In genomic region chrX:84161641-84162040, GRCh38 we compare ENCODE assay signal across 22 cellular contexts. TPM values are rescaled to one million over a fixed set of nuclear protein-coding genes. Genes with fewer than 3 reads are reported as not detected.
A peak's percentile ranks its signal among the peaks of the same experiment; 100 is the strongest.
DNase-seq lines count a peak whose midpoint lies in the region; ATAC-seq, FAIRE-seq and TF ChIP-seq lines count a peak whose summit lies in the region.
"Had no signal": no experiment of that assay in that cellular context is flagged by ENCODE, and none has a peak within 500 bp of the region (broad histone marks: within the 10 kb centered on the region; RNA-seq: fewer than 3 reads in every experiment).

No MANE protein-coding gene starts in this region.

- H3K4me2 ChIP-seq in GM23338 (0 out of 2 replicates have a peak overlapping the region, but pooled peaks have one; percentile 14), PC-3 (ENCODE audit: low read length) (peak overlapping the region; percentile 70)
- H3K4me2 ChIP-seq: BLaER1 had no signal

- H3K9me3 ChIP-seq in PC-3 (ENCODE audit: low read length) (no peaks in the 10 kb centered on the region), heart left ventricle (no peaks in the 10 kb centered on the region)
- H3K9me3 ChIP-seq: BLaER1 had no signal

- H3K27me3 ChIP-seq in GM23338 (ENCODE audit: insufficient read depth) (no peaks in the 10 kb centered on the region), PC-3 (ENCODE audit: low read length) (no peaks in the 10 kb centered on the region), heart left ventricle (peaks cover 0 to 4% (median 0%) of the 10 kb centered on the region in 9 donors)

- no peak overlapping the region for H3K27ac ChIP-seq in GM23338 (ENCODE audit: low read depth)
- peak overlapping the region; percentile 59 for H3K27ac ChIP-seq in PC-3 (ENCODE audit: low read length)
- no peak overlapping the region for H3K27ac ChIP-seq in heart left ventricle
- H3K27ac ChIP-seq: BLaER1, C4-2B, GM23248 had no signal

- DNase-seq in GM23338 (ENCODE audit: low spot score), result no peak
- DNase-seq in PC-3, result no peak
- no peak for DNase-seq in NCI-H146 (lab: John Stamatoyannopoulos, UW)
- no peak for DNase-seq in heart left ventricle
- DNase-seq: CD4-positive, CD25-positive, alpha-beta regulatory T cell; CD8-positive, alpha-beta T cell; DMS 273 treated with DMSO at 0.1 percent for 48 hours; DMS79; EL; GDM1; GM23248; H9 had no signal

- intact Hi-C loops in PC-3 (cut with micrococcal nuclease), result no loop called here
- intact Hi-C loops in heart left ventricle (cut with DNase I), result no loop called here

- no peak overlapping the region for H2AFZ ChIP-seq in GM23338
- no peak overlapping the region for H2AFZ ChIP-seq in PC-3 (ENCODE audit: low read length)
- H2AFZ ChIP-seq: GM23248 had no signal

- H3K4me1 ChIP-seq in GM23338 (ENCODE audit: insufficient read depth) (peaks cover 14% of the 10 kb centered on the region), PC-3 (ENCODE audit: insufficient read depth, low read length) (peaks cover 61% of the 10 kb centered on the region), heart left ventricle (no peaks in the 10 kb centered on the region)
- H3K4me1 ChIP-seq: BLaER1 had no signal

- no peaks in the 10 kb centered on the region for H3F3A ChIP-seq in GM23338 (replicated peaks; ENCODE audit: low read depth)
- peaks cover 6% of the 10 kb centered on the region for H3F3A ChIP-seq in PC-3 (ENCODE audit: low read length, unreplicated experiment)

- H3K9ac ChIP-seq in PC-3 (ENCODE audit: low read length), result no peak overlapping the region
- H3K9ac ChIP-seq: BLaER1, GM23248 had no signal

- H3K36me3 ChIP-seq in GM23338 (ENCODE audit: insufficient read depth) (no peaks in the 10 kb centered on the region), PC-3 (ENCODE audit: low read depth, low read length) (no peaks in the 10 kb centered on the region; the same call in 1 of the 2 replicates), heart left ventricle (no peaks in the 10 kb centered on the region)
- H3K36me3 ChIP-seq: BLaER1 had no signal

- H3K9me2 ChIP-seq in GM23338 (ENCODE audit: insufficient read depth) (no peaks in the 10 kb centered on the region), PC-3 (replicated peaks; ENCODE audit: low read length) (no peaks in the 10 kb centered on the region)

- POLR2A ChIA-PET in PC-3 (lab: Charles Lee; ENCODE audit: unreplicated experiment), result no interaction called here

- no TSS peak for BruUV-seq in PC-3 (replicated peaks; lab: Mats Ljungman, UMichigan)

- H3K27me3 Mint-ChIP-seq in GM23338 (ENCODE audit: insufficient read depth, low read depth, poor library complexity), result no peaks in the 10 kb centered on the region
- H3K27me3 Mint-ChIP-seq: B cell; CD4-positive, CD25-positive, alpha-beta regulatory T cell had no signal

- TF ChIP-seq POLR2A in heart left ventricle (IDR thresholded peaks at IDR 0.05), result no peak

- H4K20me1 ChIP-seq in GM23338 (replicated peaks; ENCODE audit: insufficient read depth) (no peaks in the 10 kb centered on the region; the same call in 1 of the 2 replicates), PC-3 (ENCODE audit: low read length) (no peaks in the 10 kb centered on the region)
- H4K20me1 ChIP-seq: BLaER1 had no signal

- ATAC-seq in GM23338 (no peak), PC-3 (no peak), HG02588 (IDR thresholded peaks at IDR 0.05; ENCODE audit: unreplicated experiment) (no peak), heart left ventricle (no peak)
- ATAC-seq: CD8-positive, alpha-beta T cell; GM12878; HCT116 had no signal

- H3K79me2 ChIP-seq in GM23338 (replicated peaks; ENCODE audit: insufficient read depth) (no peaks in the 10 kb centered on the region), PC-3 (ENCODE audit: low read length) (peaks cover 21% of the 10 kb centered on the region; the same call in 1 of the 2 replicates)

- FAIRE-seq in islet of Langerhans (lab: Jason Lieb, UNC), result peak; percentile 81
- FAIRE-seq: D721Med, GM12878, GM19239 had no signal

- TF ChIP-seq CTCF in GM23338 (conservative IDR thresholded peaks at IDR 0.05; ENCODE audit: low read depth in 2 of 2) (no peak), PC-3 (conservative IDR thresholded peaks at IDR 0.05; ENCODE audit: low read depth, low read length) (no peak), heart left ventricle (IDR thresholded peaks at IDR 0.05) (no peak)

- no peak overlapping the region for H3K4me3 Mint-ChIP-seq in GM23338
- H3K4me3 Mint-ChIP-seq: B cell; CD4-positive, CD25-positive, alpha-beta regulatory T cell; CD8-positive, alpha-beta T cell; H9 had no signal

- no peak overlapping the region for H3K27ac Mint-ChIP-seq in GM23338
- H3K27ac Mint-ChIP-seq: B cell; CD4-positive, CD25-positive, alpha-beta regulatory T cell; CD8-positive, alpha-beta T cell had no signal

- CTCF ChIA-PET in PC-3 (lab: Charles Lee), result no interaction called here

- H3K4me3 ChIP-seq in GM23338 (no peak overlapping the region), PC-3 (ENCODE audit: low read length) (peak overlapping the region; percentile 27; the same call in 1 of the 2 replicates), heart left ventricle (no peak overlapping the region)
- H3K4me3 ChIP-seq: BLaER1, GM12878, GM23248 had no signal

- H3K9me3 Mint-ChIP-seq in GM23338, result no peaks in the 10 kb centered on the region
- H3K9me3 Mint-ChIP-seq: CD8-positive, alpha-beta T cell had no signal

- H3K36me3 Mint-ChIP-seq in GM23338 (ENCODE audit: low read depth), result no peaks in the 10 kb centered on the region
- H3K36me3 Mint-ChIP-seq: CD4-positive, CD25-positive, alpha-beta regulatory T cell; CD8-positive, alpha-beta T cell had no signal

- peaks cover 9% of the 10 kb centered on the region for H3K4me1 Mint-ChIP-seq in GM23338
- H3K4me1 Mint-ChIP-seq: B cell; CD4-positive, CD25-positive, alpha-beta regulatory T cell had no signal

TF ChIP-seq in GM23338, 12 proteins besides CTCF, POLR2A, EP300 and RAD21:
- TF ChIP-seq REST (IDR thresholded peaks at IDR 0.05; ENCODE audit: unreplicated experiment) (no peak), JUNB (IDR thresholded peaks at IDR 0.05; ENCODE audit: unreplicated experiment) (no peak), ETS1 (IDR thresholded peaks at IDR 0.05) (no peak), NANOG (IDR thresholded peaks at IDR 0.05; ENCODE audit: borderline replicate concordance) (no peak)
TF ChIP-seq in GM23338: peak in this region for 0.

RNA-seq across cellular contexts. Expression of gene RPS6KA6, which starts 26.4 kb away (rescaled TPM):
- 12.9 and 14.0 TPM in 2 replicates for total RNA-seq in GM23338 (2014; rRNA removed; shearing (Covaris generic))
- 2.8 and 3.6 TPM in 2 replicates for polyA plus RNA-seq in GM23338 (2016; fragmentation: Nextera tagmentation; extraction: Ambion mirVana)
- 3.6 and 4.7 TPM in 2 replicates for total RNA-seq in PC-3 (2014; rRNA removed)
- total RNA-seq in heart left ventricle, result under 1 TPM; 0.08 to 0.75 (median 0.48) TPM
- polyA plus RNA-seq in heart left ventricle, result under 1 TPM; 0.04 to 0.50 TPM
- total RNA-seq: A172; CD8-positive, alpha-beta T cell had no signal
